ENCODE assay signal across 27 cellular contexts in the genomic region with DNA sequence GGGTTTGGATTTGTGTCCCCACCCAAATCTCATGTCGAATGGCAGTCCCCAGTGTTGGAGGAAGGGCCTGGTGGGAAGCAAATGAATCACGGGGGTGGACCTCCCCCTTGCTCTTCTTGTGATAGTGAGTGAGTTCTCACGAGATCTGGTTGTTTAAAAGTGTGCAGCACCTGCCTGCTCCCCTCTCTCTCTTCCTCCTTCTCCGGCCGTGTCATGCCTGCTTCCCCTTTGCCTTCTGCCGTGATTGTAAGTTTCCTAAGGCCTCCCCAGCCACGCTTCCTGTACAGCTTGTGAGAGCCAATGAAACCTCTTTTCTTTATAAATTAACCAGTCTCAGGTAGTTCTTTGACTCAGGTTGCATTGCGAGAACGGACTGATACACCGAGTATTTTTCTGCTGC. TPM values are rescaled to one million over a fixed set of nuclear protein-coding genes. Genes with fewer than 3 reads are reported as not detected.
"Had no signal": no experiment of that assay in that cellular context is flagged by ENCODE, and none has a peak within 500 bp of the region (broad histone marks: within the 10 kb centered on the region; RNA-seq: fewer than 3 reads in every experiment).

No MANE protein-coding gene starts in this region.

- H3K9me3 ChIP-seq: esophagus muscularis mucosa, gastrocnemius medialis, heart right ventricle, left lung, lower lobe of right lung, ovary, right lobe of liver, stomach, thoracic aorta, transverse colon had no signal

- H3K36me3 Mint-ChIP-seq: memory B cell, mesothelial cell of epicardium, natural killer cell, neural progenitor cell had no signal

- H2AFZ ChIP-seq: neural progenitor cell had no signal

- H3K4me2 ChIP-seq: neural progenitor cell had no signal

- H3K9ac ChIP-seq: neural progenitor cell had no signal

- H3K27me3 ChIP-seq: gastrocnemius medialis, neural progenitor cell, ovary, right lobe of liver had no signal

- H3K36me3 ChIP-seq: esophagus muscularis mucosa, gastrocnemius medialis, heart right ventricle, left lung, lower lobe of right lung, neural progenitor cell, ovary, right lobe of liver, stomach, thoracic aorta, transverse colon had no signal

- H3K27ac Mint-ChIP-seq: effector memory CD8-positive, alpha-beta T cell; memory B cell; mesothelial cell of epicardium; natural killer cell; neural progenitor cell; progenitor cell of endocrine pancreas had no signal

- FAIRE-seq: islet of Langerhans had no signal

- H3K9me3 Mint-ChIP-seq: effector memory CD8-positive, alpha-beta T cell; memory B cell; mesothelial cell of epicardium; natural killer cell; neural progenitor cell had no signal

- H3K4me1 ChIP-seq: left lung, lower lobe of right lung, neural progenitor cell had no signal

- H3K4me1 Mint-ChIP-seq: natural killer cell had no signal

- H3K4me3 ChIP-seq: esophagus muscularis mucosa, gastrocnemius medialis, heart right ventricle, left lung, lower lobe of right lung, neural progenitor cell, ovary, right lobe of liver, stomach, thoracic aorta, transverse colon had no signal

- H3K4me3 Mint-ChIP-seq: effector memory CD8-positive, alpha-beta T cell; memory B cell; mesothelial cell of epicardium; natural killer cell; neural progenitor cell had no signal

- DNase-seq: effector memory CD8-positive, alpha-beta T cell; gastrocnemius medialis; heart right ventricle; hypothalamus; left lung; lower lobe of right lung; natural killer cell; nucleus accumbens; ovary; right lobe of liver; stimulated activated CD4-positive, alpha-beta T cell treated with anti-CD3 and anti-CD28 coated beads, Interleukin-15, amount 100 ng/mL, for 24 hours; stimulated activated CD4-positive, alpha-beta T cell treated with anti-CD3 and anti-CD28 coated beads, Interleukin-1b, Interleukin-23, amount 100 ng/mL, for 48 hours; stimulated activated CD4-positive, alpha-beta T cell treated with anti-CD3 and anti-CD28 coated beads, Interleukin-4, amount 100 ng/mL, for 4 hours; stimulated activated naive CD4-positive, alpha-beta T cell; stomach; substantia nigra; transverse colon had no signal

- ATAC-seq: effector memory CD8-positive, alpha-beta T cell; gastrocnemius medialis; heart right ventricle; left lung; natural killer cell had no signal

- H3K27ac ChIP-seq: epithelial cell of prostate, esophagus muscularis mucosa, gastrocnemius medialis, heart right ventricle, left lung, lower lobe of right lung, neural progenitor cell, ovary, right lobe of liver, stomach, thoracic aorta, transverse colon had no signal

RNA-seq across cellular contexts. Expression of a gene that starts 15.9 kb away (rescaled TPM):
- total RNA-seq: esophagus muscularis mucosa, fibroblast of villous mesenchyme, heart right ventricle, left lung, lower lobe of right lung, mesothelial cell of epicardium, natural killer cell, ovary, progenitor cell of endocrine pancreas, stomach, thoracic aorta, transverse colon, ureter had no signal
